In the genomic region with DNA sequence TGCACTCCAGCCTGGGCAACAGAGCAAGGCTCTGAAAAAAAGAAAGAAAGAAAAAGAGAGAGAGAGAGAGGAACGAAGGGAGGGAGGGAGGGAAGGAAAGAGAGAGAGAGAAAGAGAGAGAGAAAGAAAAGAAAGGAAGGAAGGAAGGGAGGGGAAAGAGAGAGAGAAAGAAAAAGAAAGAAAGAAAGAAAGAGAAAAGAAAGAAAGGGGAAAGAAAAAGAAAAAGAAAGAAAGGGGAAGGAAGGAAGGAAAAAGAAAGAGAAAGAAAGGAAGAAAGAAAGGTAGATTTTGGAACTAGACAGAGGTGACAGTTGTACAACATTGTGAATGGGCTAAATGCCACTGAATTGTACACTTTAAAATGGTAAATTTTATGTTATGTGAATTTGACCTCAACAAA, we compare ENCODE assay signal across 26 cellular contexts. TPM values are rescaled to one million over a fixed set of nuclear protein-coding genes. Genes with fewer than 3 reads are reported as not detected.
"Had no signal": no experiment of that assay in that cellular context is flagged by ENCODE, and none has a peak within 500 bp of the region (broad histone marks: within the 10 kb centered on the region; RNA-seq: fewer than 3 reads in every experiment).

No MANE protein-coding gene starts in this region.

- H3K4me3 ChIP-seq: coronary artery, dorsolateral prefrontal cortex, esophagus squamous epithelium, gastrocnemius medialis, heart right ventricle, left lung, lower lobe of right lung had no signal

- H3K27me3 ChIP-seq: dorsolateral prefrontal cortex, esophagus squamous epithelium, gastrocnemius medialis, left lung had no signal

- H3K36me3 ChIP-seq: esophagus squamous epithelium, gastrocnemius medialis, heart right ventricle, left lung, lower lobe of right lung had no signal

- ATAC-seq: esophagus mucosa, gastrocnemius medialis, heart right ventricle, left cardiac atrium, left lung, left ventricle myocardium superior, lower lobe of right lung had no signal

- H3K9me3 ChIP-seq: gastrocnemius medialis had no signal

- H3K27ac ChIP-seq: coronary artery, dorsolateral prefrontal cortex, epithelial cell of prostate, esophagus squamous epithelium, gastrocnemius medialis, heart right ventricle, left lung, lower lobe of right lung had no signal

- DNase-seq: dermis blood vessel endothelial cell; dorsolateral prefrontal cortex; effector CD4-positive, alpha-beta T cell; effector memory CD4-positive, alpha-beta T cell; erythroblast; esophagus squamous epithelium; foreskin fibroblast; foreskin melanocyte; gastrocnemius medialis; glutamatergic neuron; head of caudate nucleus; heart right ventricle; hippocampal formation; left cardiac atrium; left lung; left ventricle myocardium superior; lower lobe of right lung; mesenchymal stem cell; midbrain had no signal

- FAIRE-seq: colon, endothelial cell of umbilical vein, islet of Langerhans, keratinocyte had no signal

RNA-seq across cellular contexts. Expression of a gene that starts 5.3 kb away (rescaled TPM):
- total RNA-seq: endothelial cell of umbilical vein had no signal
